Comparison of ENCODE assay signal across 8 cellular contexts in the genomic region with DNA sequence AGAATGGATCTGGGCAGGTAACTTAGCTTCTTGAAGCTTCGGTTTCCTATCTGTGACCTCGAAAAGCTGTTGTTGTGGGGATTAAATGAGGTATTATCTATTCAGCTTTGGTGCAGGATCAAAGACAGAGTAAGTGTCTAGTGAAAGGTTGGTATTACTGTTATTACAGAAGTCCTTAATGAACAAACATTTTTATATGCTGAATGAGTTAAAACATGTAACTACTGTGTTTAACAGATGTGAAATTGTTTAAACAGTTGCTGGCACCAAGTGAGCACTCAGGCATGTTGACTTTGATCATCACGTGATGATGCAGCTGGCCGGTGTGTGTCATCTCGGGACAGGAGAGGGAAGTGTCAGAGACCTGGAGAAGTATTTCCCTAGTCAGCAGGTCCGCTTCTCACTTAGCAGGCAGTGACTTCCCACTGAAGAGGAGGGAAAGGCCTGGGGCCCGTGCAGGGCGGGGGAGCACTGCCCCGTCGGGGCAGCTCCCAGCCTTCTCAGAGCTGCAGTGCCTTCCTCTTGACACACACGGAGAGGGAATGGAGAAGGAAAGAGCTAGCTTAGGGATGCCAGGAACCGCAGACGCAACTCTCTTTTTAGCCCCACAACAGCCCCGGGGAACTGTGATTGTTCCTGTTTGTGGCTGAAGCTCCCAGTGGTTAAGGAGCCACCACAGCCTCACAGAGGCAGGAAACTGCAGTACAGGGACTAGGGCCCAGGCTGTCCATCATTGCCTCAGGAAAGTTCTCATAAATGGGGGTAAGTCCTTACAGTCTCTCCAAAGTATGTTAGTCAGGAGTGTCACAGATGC. TPM values are rescaled to one million over a fixed set of nuclear protein-coding genes. Genes with fewer than 3 reads are reported as not detected.
DNase-seq lines count a peak whose midpoint lies in the region; ATAC-seq, FAIRE-seq and TF ChIP-seq lines count a peak whose summit lies in the region.

No MANE protein-coding gene starts in this region.

- FAIRE-seq in GM19239 (lab: Jason Lieb, UNC), result no peak

- H3K27ac ChIP-seq in ACC112 (ENCODE audit: low read depth, low read length), result peak overlapping the region; percentile 68

- H3K4me3 ChIP-seq in ACC112 (ENCODE audit: low read depth, low read length) (no peak overlapping the region), HFF-Myc (replicated peaks; ENCODE audit: low read depth, low read length) (no peak overlapping the region), skeletal muscle satellite cell (ENCODE audit: low read length) (peak overlapping the region; percentile 39)

- peak overlapping the region; percentile 7 for H2AFZ ChIP-seq in ACC112 (ENCODE audit: low read length, unreplicated experiment)

- DNase-seq in HFF-Myc (ENCODE audit: extremely low read depth, low read depth), result peak; percentile 52
- peak; percentile 83 for DNase-seq in foreskin melanocyte
- no peak for DNase-seq in activated CD4-positive, alpha-beta T cell treated with anti-CD3 and anti-CD28 coated beads, Interleukin-2, amount 50 U/mL, for 48 hours
- no peak for DNase-seq in GM19239 (ENCODE audit: insufficient read length, low spot score)

- H3K36me3 ChIP-seq in ACC112 (ENCODE audit: insufficient read depth, low read length) (peaks cover 14% of the 10 kb centered on the region; the same call in 1 of the 2 replicates), skeletal muscle satellite cell (ENCODE audit: insufficient read depth, low read length) (peaks cover 22% of the 10 kb centered on the region)

- ATAC-seq in GM18858 (IDR thresholded peaks at IDR 0.05; ENCODE audit: unreplicated experiment), result no peak

- H3K9me3 ChIP-seq in skeletal muscle satellite cell (replicated peaks; ENCODE audit: low read length), result no peaks in the 10 kb centered on the region

- H3K4me2 ChIP-seq in skeletal muscle satellite cell (ENCODE audit: low read length), result peak overlapping the region; percentile 61

- no peaks in the 10 kb centered on the region for H3K27me3 ChIP-seq in ACC112 (ENCODE audit: insufficient read depth, low read length)
- no peaks in the 10 kb centered on the region for H3K27me3 ChIP-seq in skeletal muscle satellite cell (ENCODE audit: control insufficient read depth, insufficient read depth, low read length)

- no peak for TF ChIP-seq CTCF in HFF-Myc (IDR thresholded peaks at IDR 0.05; ENCODE audit: low read depth, low read length, missing control alignments)

- peak overlapping the region; percentile 43 for H3K9ac ChIP-seq in skeletal muscle satellite cell (ENCODE audit: low read depth, low read length)

- H3K79me2 ChIP-seq in ACC112 (ENCODE audit: control insufficient read depth, insufficient read depth, low read length, unreplicated experiment), result no peaks in the 10 kb centered on the region

- H3K4me1 ChIP-seq in ACC112 (ENCODE audit: control insufficient read depth, insufficient read depth, low read length, unreplicated experiment) (peaks cover 30% of the 10 kb centered on the region), skeletal muscle satellite cell (ENCODE audit: control insufficient read depth, insufficient read depth, low read length) (peaks cover 36% of the 10 kb centered on the region)

TF ChIP-seq in PFSK-1, 5 proteins besides CTCF, POLR2A, EP300 and RAD21:
- TF ChIP-seq SIN3A (IDR thresholded peaks at IDR 0.05; ENCODE audit: borderline replicate concordance, insufficient read depth, low read length), result peak; percentile 89; the same call in 1 of the 2 replicates
- TF ChIP-seq, protein P1, sequence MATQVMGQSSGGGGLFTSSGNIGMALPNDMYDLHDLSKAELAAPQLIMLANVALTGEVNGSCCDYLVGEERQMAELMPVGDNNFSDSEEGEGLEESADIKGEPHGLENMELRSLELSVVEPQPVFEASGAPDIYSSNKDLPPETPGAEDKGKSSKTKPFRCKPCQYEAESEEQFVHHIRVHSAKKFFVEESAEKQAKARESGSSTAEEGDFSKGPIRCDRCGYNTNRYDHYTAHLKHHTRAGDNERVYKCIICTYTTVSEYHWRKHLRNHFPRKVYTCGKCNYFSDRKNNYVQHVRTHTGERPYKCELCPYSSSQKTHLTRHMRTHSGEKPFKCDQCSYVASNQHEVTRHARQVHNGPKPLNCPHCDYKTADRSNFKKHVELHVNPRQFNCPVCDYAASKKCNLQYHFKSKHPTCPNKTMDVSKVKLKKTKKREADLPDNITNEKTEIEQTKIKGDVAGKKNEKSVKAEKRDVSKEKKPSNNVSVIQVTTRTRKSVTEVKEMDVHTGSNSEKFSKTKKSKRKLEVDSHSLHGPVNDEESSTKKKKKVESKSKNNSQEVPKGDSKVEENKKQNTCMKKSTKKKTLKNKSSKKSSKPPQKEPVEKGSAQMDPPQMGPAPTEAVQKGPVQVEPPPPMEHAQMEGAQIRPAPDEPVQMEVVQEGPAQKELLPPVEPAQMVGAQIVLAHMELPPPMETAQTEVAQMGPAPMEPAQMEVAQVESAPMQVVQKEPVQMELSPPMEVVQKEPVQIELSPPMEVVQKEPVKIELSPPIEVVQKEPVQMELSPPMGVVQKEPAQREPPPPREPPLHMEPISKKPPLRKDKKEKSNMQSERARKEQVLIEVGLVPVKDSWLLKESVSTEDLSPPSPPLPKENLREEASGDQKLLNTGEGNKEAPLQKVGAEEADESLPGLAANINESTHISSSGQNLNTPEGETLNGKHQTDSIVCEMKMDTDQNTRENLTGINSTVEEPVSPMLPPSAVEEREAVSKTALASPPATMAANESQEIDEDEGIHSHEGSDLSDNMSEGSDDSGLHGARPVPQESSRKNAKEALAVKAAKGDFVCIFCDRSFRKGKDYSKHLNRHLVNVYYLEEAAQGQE (IDR thresholded peaks at IDR 0.05; ENCODE audit: insufficient read depth in 1 of 2, low read depth in 2 of 2, low read length in 2 of 2), result 0 out of 4 replicates have a peak, but pooled peaks of 1 of the 2 experiments have one; percentile 16
- 0 out of 2 replicates have a peak, but pooled peaks have one; percentile 31 for TF ChIP-seq TAF1 (IDR thresholded peaks at IDR 0.05; ENCODE audit: borderline replicate concordance, insufficient read depth, low read length)
- peak; percentile 66 for TF ChIP-seq FOXP2 (optimal IDR thresholded peaks at IDR 0.05; ENCODE audit: borderline replicate concordance, extremely low read depth, extremely low read length, insufficient read depth)
- TF ChIP-seq POLR2AphosphoS5 (IDR thresholded peaks at IDR 0.05; ENCODE audit: low read depth, low read length), result peak; percentile 31; the same call in 1 of the 2 replicates

RNA-seq across cellular contexts. Expression of a gene that starts 18.0 kb away (rescaled TPM):
- 404 TPM for polyA plus RNA-seq in PFSK-1 (2012; ENCODE audit: insufficient read length, low read depth)
- total RNA-seq in skeletal muscle satellite cell (2012; rRNA removed), result 64.1 and 111 TPM in 2 replicates

RNA-seq across cellular contexts. Expression of a gene that starts 20.8 kb away (rescaled TPM):
- polyA plus RNA-seq in PFSK-1 (2012; ENCODE audit: insufficient read length, low read depth), result 30.6 TPM
- total RNA-seq in skeletal muscle satellite cell (2012; rRNA removed), result 9.6 and 14.6 TPM in 2 replicates

Comparison
In these comparisons a context has a peak if more than half of its experiments do, and no peak if none do; other contexts are left out.
1. DNase-seq: peak in HFF-Myc (single experiment) and foreskin melanocyte (single experiment); none in activated CD4-positive, alpha-beta T cell treated with anti-CD3 and anti-CD28 coated beads, Interleukin-2, amount 50 U/mL, for 48 hours (0 of 2) and GM19239 (single experiment).